Comparison of ENCODE assay signal across 20 cellular contexts in genomic region chr14:28308727-28309126, GRCh38.
A peak's percentile ranks its signal among the peaks of the same experiment; 100 is the strongest.
DNase-seq lines count a peak whose midpoint lies in the region; ATAC-seq, FAIRE-seq and TF ChIP-seq lines count a peak whose summit lies in the region.
"Had no signal": no experiment of that assay in that cellular context is flagged by ENCODE, and none has a peak within 500 bp of the region (broad histone marks: within the 10 kb centered on the region; RNA-seq: fewer than 3 reads in every experiment).

No MANE protein-coding gene starts in this region.

- no peak for ATAC-seq in HepG2
- ATAC-seq in HG02981 (IDR thresholded peaks at IDR 0.05; ENCODE audit: unreplicated experiment), result no peak
- ATAC-seq: activated CD8-positive, alpha-beta memory T cell treated with anti-CD3 and anti-CD28 coated beads, Interleukin-2, amount 10 ng/mL, durations not matched to agents 7 days and 5 days; gastroesophageal sphincter; natural killer cell; right cardiac atrium had no signal

- no peak for TF ChIP-seq EP300 in HepG2 (IDR thresholded peaks at IDR 0.05; ENCODE audit: low read depth in 2 of 2, low read length in 2 of 2)
- TF ChIP-seq EP300 in HepG2 (CRISPR knock-in tag; IDR thresholded peaks at IDR 0.05; ENCODE audit: borderline replicate concordance), result no peak

- POLR2A ChIA-PET in PC-9 (lab: Charles Lee; ENCODE audit: unreplicated experiment), result no interaction called here
- POLR2A ChIA-PET in HepG2 (lab: Yijun Ruan, JAX), result no interaction called here
- POLR2A ChIA-PET in A673 (lab: Charles Lee; ENCODE audit: low non-redundant PET), result no interaction called here

- H4K20me1 ChIP-seq in PC-9 (ENCODE audit: insufficient read depth), result no peaks in the 10 kb centered on the region
- H4K20me1 ChIP-seq in HepG2 (ENCODE audit: insufficient read depth, low read length), result no peaks in the 10 kb centered on the region

- H3K4me3 ChIP-seq in PC-9 (no peak overlapping the region), dorsolateral prefrontal cortex (no peak overlapping the region), mesenchymal stem cell (ENCODE audit: insufficient read depth in 1 of 2, low read depth in 1 of 2, low read length in 2 of 2) (no peak overlapping the region), HepG2 (replicated peaks in 1 of 3; ENCODE audit: insufficient read depth in 1 of 3, low read depth in 2 of 3, low read length in 3 of 3) (no peak overlapping the region), A673 (ENCODE audit: low read depth, low read length, poor library complexity, severe bottlenecking) (no peak overlapping the region)
- H3K4me3 ChIP-seq: gastroesophageal sphincter, HAP-1, SJCRH30 had no signal

- H3F3A ChIP-seq in PC-9 (ENCODE audit: insufficient read depth, low read depth), result no peaks in the 10 kb centered on the region

- no peak for TF ChIP-seq RAD21 in HepG2 (CRISPR knock-in tag; IDR thresholded peaks at IDR 0.05)

- H3K4ac ChIP-seq in mesenchymal stem cell (ENCODE audit: low read depth in 1 of 2, low read length in 2 of 2), result no peak overlapping the region

- H3K4me2 ChIP-seq in PC-9, result no peak overlapping the region
- no peak overlapping the region for H3K4me2 ChIP-seq in mesenchymal stem cell (ENCODE audit: low read length, poor library complexity, severe bottlenecking)
- H3K4me2 ChIP-seq in HepG2 (ENCODE audit: low read depth, low read length), result no peak overlapping the region

- H2AFZ ChIP-seq in PC-9 (no peak overlapping the region), mesenchymal stem cell (ENCODE audit: low read depth, low read length) (no peak overlapping the region), HepG2 (ENCODE audit: low read length) (no peak overlapping the region)

- no peak overlapping the region for H4K8ac ChIP-seq in mesenchymal stem cell (ENCODE audit: low read length)

- no peak overlapping the region for H3K27ac ChIP-seq in PC-9
- H3K27ac ChIP-seq in dorsolateral prefrontal cortex, result peak overlapping the region; percentile 1 to 96 (median 89)
- H3K27ac ChIP-seq in mesenchymal stem cell (ENCODE audit: low read length, poor library complexity, severe bottlenecking), result peak overlapping the region; percentile 31
- H3K27ac ChIP-seq in HepG2 (ENCODE audit: extremely low read length, insufficient read depth, low read length), result no peak overlapping the region
- H3K27ac ChIP-seq in A673 (ENCODE audit: low read depth, low read length, poor library complexity, severe bottlenecking), result no peak overlapping the region
- H3K27ac ChIP-seq: gastroesophageal sphincter, SJCRH30 had no signal

- H3K9me3 ChIP-seq in PC-9 (ENCODE audit: insufficient read depth, low read depth), result no peaks in the 10 kb centered on the region
- no peaks in the 10 kb centered on the region for H3K9me3 ChIP-seq in mesenchymal stem cell (ENCODE audit: control insufficient read depth, low read length)
- H3K9me3 ChIP-seq in HepG2 (ENCODE audit: low read length), result peaks cover 83% of the 10 kb centered on the region
- H3K9me3 ChIP-seq in A673 (ENCODE audit: low read depth, low read length, poor library complexity, severe bottlenecking), result no peaks in the 10 kb centered on the region
- H3K9me3 ChIP-seq: gastroesophageal sphincter, HAP-1, SJCRH30 had no signal

- DNase-seq in DMS53 (lab: John Stamatoyannopoulos, UW) (peak; percentile 7), PC-9 (peak; percentile 0 to 47), dorsolateral prefrontal cortex (no peak), mesenchymal stem cell (no peak), HepG2 (ENCODE audit: low spot score) (no peak), NCI-H1417 (lab: John Stamatoyannopoulos, UW) (no peak), A673 (ENCODE audit: low spot score) (no peak)
- DNase-seq: activated CD8-positive, alpha-beta memory T cell treated with anti-CD3 and anti-CD28 coated beads, Interleukin-2, amount 10 ng/mL, durations not matched to agents 7 days and 5 days; activated naive CD4-positive, alpha-beta T cell treated with Interleukin-2 at 50 U/mL for 16 hours; kidney; natural killer cell; NCI-H146; NCI-H748 treated with DMSO at 0.1 percent for 48 hours; right cardiac atrium; SJCRH30; stimulated activated naive CD4-positive, alpha-beta T cell treated with Interleukin-2 at 50 U/mL for 16 hours had no signal

- no peak overlapping the region for H2BK120ac ChIP-seq in mesenchymal stem cell (ENCODE audit: low read depth, low read length)

- CTCF ChIA-PET in PC-9 (lab: Charles Lee) (no interaction called here), HepG2 (lab: Yijun Ruan, JAX; ENCODE audit: low intra/inter-chr PET ratio, low total read pairs) (no interaction called here), A673 (lab: Charles Lee) (no interaction called here)

- no peak overlapping the region for H2BK15ac ChIP-seq in mesenchymal stem cell (ENCODE audit: low read depth, poor library complexity, severe bottlenecking)

- TF ChIP-seq CTCF in PC-9 (conservative IDR thresholded peaks at IDR 0.05) (no peak), dorsolateral prefrontal cortex (IDR thresholded peaks at IDR 0.05 in 54 of 56, conservative IDR thresholded peaks at IDR 0.05 in 2 of 56; ENCODE audit: low read depth in 1 of 56, partially characterized antibody in 56 of 56) (no peak), HepG2 (CRISPR knock-in tag; IDR thresholded peaks at IDR 0.05) (no peak), A673 (conservative IDR thresholded peaks at IDR 0.05; ENCODE audit: low read depth, low read length) (no peak)

- no peaks in the 10 kb centered on the region; the same call in 1 of the 2 replicates for H3K4me1 ChIP-seq in PC-9 (replicated peaks; ENCODE audit: insufficient read depth)
- no peaks in the 10 kb centered on the region for H3K4me1 ChIP-seq in mesenchymal stem cell (ENCODE audit: control insufficient read depth, insufficient read depth, low read depth, low read length)
- H3K4me1 ChIP-seq in HepG2 (ENCODE audit: insufficient read depth, low read length), result no peaks in the 10 kb centered on the region
- no peaks in the 10 kb centered on the region for H3K4me1 ChIP-seq in A673 (ENCODE audit: insufficient read depth, low read length, poor library complexity, severe bottlenecking)
- H3K4me1 ChIP-seq: gastroesophageal sphincter, HAP-1, SJCRH30 had no signal

- no peak overlapping the region for H4K91ac ChIP-seq in mesenchymal stem cell (ENCODE audit: low read length)

- no peak overlapping the region for H2AK5ac ChIP-seq in mesenchymal stem cell (ENCODE audit: low read length, severe bottlenecking)

- H2BK5ac ChIP-seq in mesenchymal stem cell (ENCODE audit: low read depth, low read length, poor library complexity, severe bottlenecking), result no peak overlapping the region

- H3K79me2 ChIP-seq in PC-9 (ENCODE audit: low read depth) (no peaks in the 10 kb centered on the region), HepG2 (ENCODE audit: insufficient read depth, low read length) (no peaks in the 10 kb centered on the region)

- H3K79me1 ChIP-seq in mesenchymal stem cell (replicated peaks; ENCODE audit: low read length, poor library complexity, severe bottlenecking), result no peaks in the 10 kb centered on the region

- BruUV-seq in PC-9 (replicated peaks; lab: Mats Ljungman, UMichigan) (no TSS peak), HepG2 (replicated peaks; lab: Mats Ljungman, UMichigan) (no TSS peak), A673 (replicated peaks; lab: Mats Ljungman, UMichigan) (no TSS peak)

- in situ Hi-C loops in HepG2 (cut with HindIII; ENCODE audit: extremely low pct_ligation_motif_present, low pct_unique_long_range_greater_than_20kb), result no loop called here

- TF ChIP-seq POLR2A in HepG2 (IDR thresholded peaks at IDR 0.05; ENCODE audit: insufficient read depth in 1 of 2, low read depth in 2 of 2, low read length in 2 of 2), result no peak

- H3K9me2 ChIP-seq in PC-9 (ENCODE audit: insufficient read depth), result no peaks in the 10 kb centered on the region

- H3K18ac ChIP-seq in mesenchymal stem cell (ENCODE audit: low read depth in 1 of 2, low read length in 2 of 2), result no peak overlapping the region

- H3K36me3 ChIP-seq in PC-9 (ENCODE audit: low read depth) (no peaks in the 10 kb centered on the region), mesenchymal stem cell (ENCODE audit: control insufficient read depth in 1 of 2, insufficient read depth in 2 of 2, low read depth in 1 of 2, low read length in 2 of 2) (no peaks in the 10 kb centered on the region), HepG2 (replicated peaks in 1 of 2; ENCODE audit: control insufficient read depth in 1 of 2, insufficient read depth in 2 of 2, low read length in 2 of 2) (no peaks in the 10 kb centered on the region), A673 (ENCODE audit: insufficient read depth, low read length, poor library complexity, severe bottlenecking) (no peaks in the 10 kb centered on the region)
- H3K36me3 ChIP-seq: gastroesophageal sphincter, HAP-1, SJCRH30 had no signal

- WGBS in mesenchymal stem cell, result 44% methylated on average over 1 of the region's 1 CpG
- 67% methylated on average over 1 of the region's 1 CpG for WGBS in HepG2 (ENCODE audit: low lambda C conversion rate)

- no peak overlapping the region for H2BK12ac ChIP-seq in mesenchymal stem cell (ENCODE audit: low read length in 2 of 2)

- no peak overlapping the region for H3K14ac ChIP-seq in mesenchymal stem cell (ENCODE audit: low read length in 2 of 2)

- H3K27me3 ChIP-seq in PC-9 (ENCODE audit: insufficient read depth, low read depth) (no peaks in the 10 kb centered on the region), dorsolateral prefrontal cortex (no peaks in the 10 kb centered on the region), mesenchymal stem cell (ENCODE audit: control insufficient read depth in 1 of 2, insufficient read depth in 1 of 2, low read length in 2 of 2) (no peaks in the 10 kb centered on the region), HepG2 (ENCODE audit: control insufficient read depth in 1 of 2, insufficient read depth in 2 of 2, low read length in 2 of 2) (no peaks in the 10 kb centered on the region), A673 (replicated peaks; ENCODE audit: insufficient read depth, low read depth, low read length, poor library complexity) (no peaks in the 10 kb centered on the region)
- H3K27me3 ChIP-seq: gastroesophageal sphincter, SJCRH30 had no signal

- H3K9ac ChIP-seq in mesenchymal stem cell (ENCODE audit: low read length) (no peak overlapping the region), HepG2 (ENCODE audit: insufficient read depth, low read depth, low read length) (no peak overlapping the region)

- no peak overlapping the region for H3K23ac ChIP-seq in mesenchymal stem cell (ENCODE audit: low read length in 2 of 2)

- intact Hi-C loops in PC-9 (cut with micrococcal nuclease; ENCODE audit: unreplicated experiment), result no loop called here
- intact Hi-C loops in dorsolateral prefrontal cortex (cut with DNase I), result no loop called here
- intact Hi-C loops in HepG2 (cut with micrococcal nuclease; ENCODE audit: unreplicated experiment), result no loop called here
- intact Hi-C loops in A673 (cut with micrococcal nuclease; ENCODE audit: unreplicated experiment), result no loop called here

- no peak for FAIRE-seq in HepG2 (lab: Jason Lieb, UNC)
- FAIRE-seq: colon, kidney had no signal

TF ChIP-seq in HepG2, 621 proteins besides CTCF, POLR2A, EP300 and RAD21 (continues in another document):
- TF ChIP-seq ZNF510 (CRISPR knock-in tag; IDR thresholded peaks at IDR 0.05; ENCODE audit: low read depth) (no peak), ZSCAN22 (CRISPR knock-in tag; IDR thresholded peaks at IDR 0.05) (no peak), ZNF7 (CRISPR knock-in tag; IDR thresholded peaks at IDR 0.05) (no peak), HNF4G (IDR thresholded peaks at IDR 0.05; ENCODE audit: borderline replicate concordance, low read depth, low read length) (no peak), HNF4G (CRISPR knock-in tag; IDR thresholded peaks at IDR 0.05; ENCODE audit: borderline replicate concordance, low read depth) (no peak)

Comparison
In these comparisons a context has a peak if more than half of its experiments do, and no peak if none do; other contexts are left out.
1. DNase-seq: peak in DMS53 (single experiment) and PC-9 (2 of 2); none in dorsolateral prefrontal cortex (0 of 10), mesenchymal stem cell (single experiment), HepG2 (single experiment), NCI-H1417 (0 of 3) and A673 (single experiment).
2. H3K27ac ChIP-seq: peak in dorsolateral prefrontal cortex (59 of 59) and mesenchymal stem cell (single experiment); none in PC-9 (single experiment), HepG2 (single experiment) and A673 (single experiment).